In the genomic region with DNA sequence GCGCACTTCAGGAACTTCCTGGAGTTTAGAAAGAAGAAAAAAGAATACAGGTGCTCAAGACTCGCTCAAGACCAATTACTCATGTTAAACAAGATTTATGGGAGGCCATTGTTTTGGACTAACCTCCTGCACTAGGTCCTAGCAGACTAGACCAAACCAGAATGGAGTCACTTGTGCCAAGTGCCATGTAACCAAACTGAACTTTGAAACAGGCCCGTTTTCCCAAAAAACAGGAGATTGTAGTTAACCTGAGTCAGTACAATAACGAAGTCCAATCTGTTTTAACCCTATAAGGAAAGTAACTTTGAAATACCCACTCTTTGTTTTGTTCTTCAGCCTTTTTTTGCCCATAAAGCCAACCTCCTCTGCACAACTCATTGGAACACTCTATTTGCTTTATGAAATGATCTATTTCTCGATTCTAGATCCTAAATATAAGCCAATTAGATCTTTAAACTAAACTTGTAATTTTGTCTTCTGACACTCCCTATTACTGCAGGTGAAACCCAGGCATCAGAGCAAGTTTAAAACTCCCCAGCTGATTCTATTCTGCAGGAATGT, we compare ENCODE assay signal across 8 cellular contexts. TPM values are rescaled to one million over a fixed set of nuclear protein-coding genes. Genes with fewer than 3 reads are reported as not detected.
DNase-seq lines count a peak whose midpoint lies in the region; ATAC-seq, FAIRE-seq and TF ChIP-seq lines count a peak whose summit lies in the region.

No MANE protein-coding gene starts in this region.

- no peaks in the 10 kb centered on the region for H3F3A ChIP-seq in PC-3 (ENCODE audit: low read length, unreplicated experiment)

- TF ChIP-seq POLR2A in endothelial cell of umbilical vein (IDR thresholded peaks at IDR 0.05; ENCODE audit: low read depth, low read length): no peak

- peak overlapping the region; percentile 83 to 98 (median 94) for H3K27ac Mint-ChIP-seq in CD8-positive, alpha-beta memory T cell

- H3K9me1 ChIP-seq in endothelial cell of umbilical vein (replicated peaks; ENCODE audit: control insufficient read depth, extremely low read depth, insufficient read depth, low read length): no peaks in the 10 kb centered on the region

- H3K4me3 Mint-ChIP-seq in CD8-positive, alpha-beta memory T cell: peak overlapping the region; percentile 94 to 99 (median 96)

- H3K27ac ChIP-seq in CD8-positive, alpha-beta memory T cell (ENCODE audit: low read depth, low read length): peak overlapping the region; percentile 52
- H3K27ac ChIP-seq in PC-3 (ENCODE audit: low read length) (peak overlapping the region; percentile 57), endothelial cell of umbilical vein (ENCODE audit: insufficient read depth, low read depth, low read length) (peak overlapping the region; percentile 69), pancreas (peak overlapping the region in 3 of 4 donors; percentile 67 to 80 (median 74))

- peaks cover 0 to 9% (median 0%) of the 10 kb centered on the region in 3 donors for H3K36me3 Mint-ChIP-seq in CD8-positive, alpha-beta memory T cell

- H3K4me1 ChIP-seq in CD8-positive, alpha-beta memory T cell (ENCODE audit: insufficient read depth, low read length): peaks cover 22% of the 10 kb centered on the region
- H3K4me1 ChIP-seq in PC-3 (ENCODE audit: insufficient read depth, low read length) (peaks cover 24% of the 10 kb centered on the region), endothelial cell of umbilical vein (ENCODE audit: control insufficient read depth, extremely low read depth, insufficient read depth, low read length) (peaks cover 7% of the 10 kb centered on the region), pancreas (peaks cover 0 to 14% (median 5%) of the 10 kb centered on the region in 3 donors)

- dilution Hi-C loops in endothelial cell of umbilical vein (cut with MboI; ENCODE audit: extremely low pct_ligation_motif_present, low sequenced_read_pairs): no loop called here

- ATAC-seq in PC-3: no peak
- no peak for ATAC-seq in pancreas

- H3K4me2 ChIP-seq in PC-3 (ENCODE audit: low read length): peak overlapping the region; percentile 88
- H3K4me2 ChIP-seq in endothelial cell of umbilical vein (ENCODE audit: insufficient read depth, low read length): peak overlapping the region; percentile 82

- TF ChIP-seq CTCF in PC-3 (conservative IDR thresholded peaks at IDR 0.05; ENCODE audit: low read depth, low read length): no peak
- no peak for TF ChIP-seq CTCF in endothelial cell of umbilical vein (IDR thresholded peaks at IDR 0.05; ENCODE audit: extremely low read depth in 1 of 2, insufficient read depth in 1 of 2, low read depth in 1 of 2, low read length in 2 of 2)
- TF ChIP-seq CTCF in pancreas (IDR thresholded peaks at IDR 0.05): no peak
- TF ChIP-seq CTCF in GM10266 (IDR thresholded peaks at IDR 0.05; ENCODE audit: control insufficient read depth, insufficient read depth, low read depth, missing control alignments): no peak

- H3K79me2 ChIP-seq in PC-3 (ENCODE audit: low read length) (peaks cover 42% of the 10 kb centered on the region), endothelial cell of umbilical vein (ENCODE audit: control insufficient read depth, insufficient read depth, low read length) (no peaks in the 10 kb centered on the region)

- DNase-seq in CD8-positive, alpha-beta memory T cell: no peak
- DNase-seq in PC-3: no peak
- no peak for DNase-seq in endothelial cell of umbilical vein (ENCODE audit: low read depth, low spot score)
- DNase-seq in pancreas: no peak
- DNase-seq in NCI-H2081 treated with DMSO at 0.1 percent for 48 hours (lab: John Stamatoyannopoulos, UW): no peak
- DNase-seq in GM10266 (ENCODE audit: extremely low spot score): no peak
- no peak for DNase-seq in head of caudate nucleus
- no peak for DNase-seq in activated CD8-positive, alpha-beta memory T cell treated with anti-CD3 and anti-CD28 coated beads, Interleukin-2, amount 50 U/mL, for 48 hours

- H3K27me3 ChIP-seq in CD8-positive, alpha-beta memory T cell (ENCODE audit: insufficient read depth, low read length, poor library complexity, severe bottlenecking): no peaks in the 10 kb centered on the region
- H3K27me3 ChIP-seq in PC-3 (ENCODE audit: low read length) (no peaks in the 10 kb centered on the region), endothelial cell of umbilical vein (ENCODE audit: control insufficient read depth in 2 of 2, insufficient read depth in 2 of 2, low read length in 2 of 2) (no peaks in the 10 kb centered on the region), pancreas (no peaks in the 10 kb centered on the region)

- POLR2A ChIA-PET in CD8-positive, alpha-beta memory T cell (lab: Charles Lee): interaction anchor here (1.4 kb wide), 1 partner anchor 26 kb away, joined by 4 read pairs; no protein-coding TSS in a partner anchor
- POLR2A ChIA-PET in PC-3 (lab: Charles Lee; ENCODE audit: unreplicated experiment) (no interaction called here), endothelial cell of umbilical vein (lab: Charles Lee) (no interaction called here)

- H2AFZ ChIP-seq in PC-3 (ENCODE audit: low read length) (peak overlapping the region; percentile 95), endothelial cell of umbilical vein (ENCODE audit: low read depth, low read length) (peak overlapping the region; percentile 92)

- FAIRE-seq in endothelial cell of umbilical vein (lab: Jason Lieb, UNC) (no peak), pancreas (lab: Jason Lieb, UNC) (no peak)

- no peaks in the 10 kb centered on the region for H3K9me3 Mint-ChIP-seq in CD8-positive, alpha-beta memory T cell

- BruUV-seq in PC-3 (replicated peaks; lab: Mats Ljungman, UMichigan): TSS peak; percentile 95
- no TSS peak for BruUV-seq in endothelial cell of umbilical vein (replicated peaks; lab: Mats Ljungman, UMichigan)

- no peaks in the 10 kb centered on the region for H3K36me3 ChIP-seq in CD8-positive, alpha-beta memory T cell (ENCODE audit: insufficient read depth, low read length)
- no peaks in the 10 kb centered on the region for H3K36me3 ChIP-seq in PC-3 (ENCODE audit: low read depth, low read length)
- H3K36me3 ChIP-seq in endothelial cell of umbilical vein (ENCODE audit: control insufficient read depth in 2 of 2, extremely low read depth in 1 of 2, insufficient read depth in 2 of 2, low read length in 2 of 2): no peaks in the 10 kb centered on the region
- no peaks in the 10 kb centered on the region for H3K36me3 ChIP-seq in pancreas

- intact Hi-C loops in PC-3 (cut with micrococcal nuclease): loop anchor here (1.0 to 10.0 kb wide), 6 partner anchors 80 to 319 kb away; partner anchors contain the start of gene SIPA1L2
- intact Hi-C loops in endothelial cell of umbilical vein (cut with micrococcal nuclease): loop anchor here (1.0 to 5.0 kb wide), 8 partner anchors 142 to 1347 kb away; partner anchors contain the start of genes MAP10 and SIPA1L2
- intact Hi-C loops in pancreas (cut with DNase I): loop anchor here in 1 of 3 donors (10.0 kb wide), 1 partner anchor 315 kb away; the partner anchor contains the start of gene SIPA1L2
- intact Hi-C loops in head of caudate nucleus (cut with DNase I): loop anchor here (2.0 kb wide), 1 partner anchor 319 kb away; the partner anchor contains the start of gene SIPA1L2

- CTCF ChIA-PET in CD8-positive, alpha-beta memory T cell (lab: Charles Lee): interaction anchor here (0.9 kb wide), 1 partner anchor 10 kb away, joined by 3 read pairs; no protein-coding TSS in a partner anchor
- CTCF ChIA-PET in PC-3 (lab: Charles Lee): no interaction called here
- CTCF ChIA-PET in endothelial cell of umbilical vein (lab: Charles Lee): no interaction called here

- H4K20me1 ChIP-seq in PC-3 (ENCODE audit: low read length) (no peaks in the 10 kb centered on the region), endothelial cell of umbilical vein (replicated peaks; ENCODE audit: control insufficient read depth, extremely low read depth, insufficient read depth, low read length) (no peaks in the 10 kb centered on the region)

- no peaks in the 10 kb centered on the region for H3K9me3 ChIP-seq in CD8-positive, alpha-beta memory T cell (ENCODE audit: low read length)
- H3K9me3 ChIP-seq in PC-3 (ENCODE audit: low read length) (no peaks in the 10 kb centered on the region), endothelial cell of umbilical vein (replicated peaks; ENCODE audit: control insufficient read depth, insufficient read depth, low read length) (no peaks in the 10 kb centered on the region), pancreas (no peaks in the 10 kb centered on the region)

- 73 to 77% methylated on average over 5 of the region's 5 CpGs for WGBS in pancreas, 2 donors

- H3K27me3 Mint-ChIP-seq in CD8-positive, alpha-beta memory T cell: no peaks in the 10 kb centered on the region

- H3K4me1 Mint-ChIP-seq in CD8-positive, alpha-beta memory T cell: peaks cover 30 to 47% (median 45%) of the 10 kb centered on the region in 3 donors

- peak overlapping the region; percentile 86 for H3K4me3 ChIP-seq in CD8-positive, alpha-beta memory T cell (ENCODE audit: low read length)
- H3K4me3 ChIP-seq in PC-3 (ENCODE audit: low read length) (peak overlapping the region; percentile 81), endothelial cell of umbilical vein (replicated peaks in 1 of 3; ENCODE audit: insufficient read depth in 1 of 3, low read depth in 1 of 3, low read length in 3 of 3) (peak overlapping the region; percentile 48 to 85 (median 64)), pancreas (peak overlapping the region; percentile 61 to 84 (median 70))

- 0 out of 2 replicates have a peak, but pooled peaks cover 3% of the 10 kb centered on the region for H3K9me2 ChIP-seq in PC-3 (replicated peaks; ENCODE audit: low read length)

- H3K9ac ChIP-seq in PC-3 (ENCODE audit: low read length) (peak overlapping the region; percentile 77), endothelial cell of umbilical vein (replicated peaks; ENCODE audit: extremely low read depth, insufficient read depth, low read length) (peak overlapping the region; percentile 60)

TF ChIP-seq in endothelial cell of umbilical vein, 7 proteins besides CTCF, POLR2A, EP300 and RAD21 (continues in another document):
- TF ChIP-seq EZH2 (IDR thresholded peaks at IDR 0.05; ENCODE audit: borderline replicate concordance, low read depth, low read length, severe bottlenecking): no peak

RNA-seq across cellular contexts. Expression of gene NTPCR, which starts 0.7 kb away (rescaled TPM):
- 10 to 100 TPM; 29.0 to 31.1 TPM for total RNA-seq in CD8-positive, alpha-beta memory T cell
- polyA plus RNA-seq in CD8-positive, alpha-beta memory T cell: 28.0 TPM
- 17.5 and 43.1 TPM in 2 replicates for total RNA-seq in PC-3 (2014; rRNA removed)
- total RNA-seq in endothelial cell of umbilical vein: 30.3 and 35.3 TPM in 2 replicates
- 12.1 and 13.2 TPM in 2 replicates for polyA plus RNA-seq in endothelial cell of umbilical vein
- 22.2 and 23.9 TPM in 2 replicates for polyA plus RNA-seq in endothelial cell of umbilical vein (2011; cell fraction: cytosol; rRNA removed)
- 18.4 and 20.3 TPM in 2 replicates for polyA plus RNA-seq in endothelial cell of umbilical vein (2011; cell fraction: nucleus; rRNA removed)
- 49.4 and 53.7 TPM in 2 replicates for polyA plus RNA-seq in endothelial cell of umbilical vein (2012)
- polyA minus RNA-seq in endothelial cell of umbilical vein: 10.0 and 15.1 TPM in 2 replicates
- polyA minus RNA-seq in endothelial cell of umbilical vein (2011; cell fraction: cytosol; rRNA and poly(A)+ RNA removed): 11.8 TPM
- 11.0 and 12.8 TPM in 2 replicates for polyA minus RNA-seq in endothelial cell of umbilical vein (2011; cell fraction: nucleus; rRNA and poly(A)+ RNA removed)
- total RNA-seq in pancreas: 10 to 100 TPM in 5 of 6 donors, 1 to 10 TPM in 1; 10.0 to 24.6 (median 19.1) TPM
- polyA plus RNA-seq in pancreas: 10 to 100 TPM; 23.0 to 40.6 TPM
